Comparison of ENCODE assay signal across 8 cellular contexts in genomic region chr2:20633794-20634259, GRCh38. TPM values are rescaled to one million over a fixed set of nuclear protein-coding genes. Genes with fewer than 3 reads are reported as not detected.
A peak's percentile ranks its signal among the peaks of the same experiment; 100 is the strongest.
DNase-seq lines count a peak whose midpoint lies in the region; ATAC-seq and TF ChIP-seq lines count a peak whose summit lies in the region.

No MANE protein-coding gene starts in this region.

- H3K27ac ChIP-seq in thoracic aorta = peak overlapping the region; percentile 98 to 99

- TF ChIP-seq CTCF in WTC11 (IDR thresholded peaks at IDR 0.05) (no peak), thoracic aorta (IDR thresholded peaks at IDR 0.05) (no peak)

- peak; percentile 23 for DNase-seq in WTC11 (ENCODE audit: low spot score)
- DNase-seq in left colon = peak; percentile 80 to 89
- DNase-seq in thoracic aorta (ENCODE audit: low spot score) = no peak
- no peak for DNase-seq in activated gamma-delta T cell (lab: John Stamatoyannopoulos, UW)
- DNase-seq in GM19240 (ENCODE audit: insufficient read length, low spot score) = no peak

- peaks cover 12% of the 10 kb centered on the region for H3K36me3 ChIP-seq in thoracic aorta

- no peaks in the 10 kb centered on the region for H3K9me3 Mint-ChIP-seq in WTC11

- no peaks in the 10 kb centered on the region for H3K36me3 Mint-ChIP-seq in WTC11

- no peaks in the 10 kb centered on the region for H3K27me3 Mint-ChIP-seq in WTC11 (ENCODE audit: low read depth)

- H3K4me1 ChIP-seq in thoracic aorta (ENCODE audit: control insufficient read depth in 1 of 2, low read depth in 2 of 2) = peaks cover 38 to 59% of the 10 kb centered on the region in 2 donors

- H3K9me3 ChIP-seq in thoracic aorta = no peaks in the 10 kb centered on the region

- CTCF ChIA-PET in WTC11 (lab: Charles Lee) = interaction anchor here (1.2 to 6.2 kb wide), 11 partner anchors 8 to 255 kb away, joined by 3 to 118 read pairs (median 13); partner anchors contain the start of genes HS1BP3 and RHOB

- POLR2A ChIA-PET in WTC11 (lab: Charles Lee) = interaction anchor here (4.2 kb wide), 1 partner anchor 186 kb away, joined by 42 read pairs; the partner anchor contains the start of gene RHOB

- intact Hi-C loops in left colon (cut with DNase I, micrococcal nuclease) = no loop called here

- H3K4me1 Mint-ChIP-seq in WTC11 = peaks cover 33% of the 10 kb centered on the region

- H3K4me3 ChIP-seq in thoracic aorta = no peak overlapping the region

- H3K27ac Mint-ChIP-seq in WTC11 = no peak overlapping the region

- H3K4me3 Mint-ChIP-seq in WTC11 = no peak overlapping the region

- ATAC-seq in HG02610 (IDR thresholded peaks at IDR 0.05; ENCODE audit: unreplicated experiment) (peak; percentile 37), WTC11 (0 out of 2 replicates have a peak, but pooled peaks have one; percentile 8), left colon (peak; percentile 93), thoracic aorta (ENCODE audit: insufficient number of reproducible peaks, low FRiP score, low read depth) (peak; percentile 26), HG03432 (IDR thresholded peaks at IDR 0.05; ENCODE audit: unreplicated experiment) (no peak), HG03175 (IDR thresholded peaks at IDR 0.05; ENCODE audit: unreplicated experiment) (no peak)

- no peaks in the 10 kb centered on the region for H3K27me3 ChIP-seq in thoracic aorta (replicated peaks; ENCODE audit: insufficient read depth)

TF ChIP-seq in WTC11, 78 proteins besides CTCF, POLR2A, EP300 and RAD21:
- TF ChIP-seq ATF3 (CRISPR knock-in tag; conservative IDR thresholded peaks at IDR 0.05) (no peak), NR1H2 (CRISPR knock-in tag; IDR thresholded peaks at IDR 0.05) (no peak), ZNF512 (CRISPR knock-in tag; IDR thresholded peaks at IDR 0.05; ENCODE audit: borderline replicate concordance) (no peak), IRF2 (CRISPR knock-in tag; IDR thresholded peaks at IDR 0.05; ENCODE audit: borderline replicate concordance, low read depth) (no peak), ZNF423 (CRISPR knock-in tag; IDR thresholded peaks at IDR 0.05) (no peak)

RNA-seq across cellular contexts. Expression of gene HS1BP3, which starts 17.1 kb away (rescaled TPM):
- total RNA-seq in WTC11 (2021) (17.9 to 20.1 TPM (median 19.8 TPM) in 3 replicates), left colon (10 to 100 TPM; 26.9 to 33.5 TPM), thoracic aorta (10 to 100 TPM; 40.7 to 65.8 TPM)

RNA-seq across cellular contexts. Expression of gene GDF7, which starts 33.1 kb away (rescaled TPM):
- total RNA-seq in WTC11 (2021) (0.18 to 0.55 TPM (median 0.23 TPM) in 3 replicates), left colon (under 1 TPM; 0.18 to 0.25 TPM), thoracic aorta (10 to 100 TPM; 39.7 to 40.7 TPM)

Comparison
In these comparisons a context has a peak if more than half of its experiments do, and no peak if none do; other contexts are left out.
1. ATAC-seq: peak in HG02610 (single experiment), WTC11 (single experiment), left colon (single experiment) and thoracic aorta (single experiment); none in HG03432 (single experiment) and HG03175 (single experiment).
2. DNase-seq: peak in WTC11 (single experiment) and left colon (2 of 2); none in thoracic aorta (single experiment), activated gamma-delta T cell (single experiment) and GM19240 (single experiment).
3. RNA of gene GDF7, which starts 33.1 kb away (total RNA-seq): 39.7 to 40.7 TPM in thoracic aorta; 0.18 to 0.55 TPM in WTC11 and 0.18 to 0.25 TPM in left colon; every median in the first group is over 10 times any median in the second.